1 cellular context compared by ENCODE assay signal in genomic region chrX:152822383-152823086, GRCh38.
TF ChIP-seq lines count a peak whose summit lies in the region.

No MANE protein-coding gene starts in this region.

TF ChIP-seq in SK-N-SH treated with all-trans-retinoic acid at 6 μM for 48 hours, 23 proteins besides CTCF, POLR2A, EP300 and RAD21 (continued from another document):
- TF ChIP-seq, protein P1, sequence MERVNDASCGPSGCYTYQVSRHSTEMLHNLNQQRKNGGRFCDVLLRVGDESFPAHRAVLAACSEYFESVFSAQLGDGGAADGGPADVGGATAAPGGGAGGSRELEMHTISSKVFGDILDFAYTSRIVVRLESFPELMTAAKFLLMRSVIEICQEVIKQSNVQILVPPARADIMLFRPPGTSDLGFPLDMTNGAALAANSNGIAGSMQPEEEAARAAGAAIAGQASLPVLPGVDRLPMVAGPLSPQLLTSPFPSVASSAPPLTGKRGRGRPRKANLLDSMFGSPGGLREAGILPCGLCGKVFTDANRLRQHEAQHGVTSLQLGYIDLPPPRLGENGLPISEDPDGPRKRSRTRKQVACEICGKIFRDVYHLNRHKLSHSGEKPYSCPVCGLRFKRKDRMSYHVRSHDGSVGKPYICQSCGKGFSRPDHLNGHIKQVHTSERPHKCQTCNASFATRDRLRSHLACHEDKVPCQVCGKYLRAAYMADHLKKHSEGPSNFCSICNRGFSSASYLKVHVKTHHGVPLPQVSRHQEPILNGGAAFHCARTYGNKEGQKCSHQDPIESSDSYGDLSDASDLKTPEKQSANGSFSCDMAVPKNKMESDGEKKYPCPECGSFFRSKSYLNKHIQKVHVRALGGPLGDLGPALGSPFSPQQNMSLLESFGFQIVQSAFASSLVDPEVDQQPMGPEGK (CRISPR knock-in tag; IDR thresholded peaks at IDR 0.05; ENCODE audit: borderline replicate concordance) = no peak
- no peak for TF ChIP-seq TCF4 (CRISPR knock-in tag; IDR thresholded peaks at IDR 0.05; ENCODE audit: borderline replicate concordance)
- TF ChIP-seq BACH2 (CRISPR knock-in tag; IDR thresholded peaks at IDR 0.05; ENCODE audit: borderline replicate concordance) = no peak
- no peak for TF ChIP-seq TOX (CRISPR knock-in tag; IDR thresholded peaks at IDR 0.05; ENCODE audit: borderline replicate concordance)
- TF ChIP-seq ZNF565 (CRISPR knock-in tag; conservative IDR thresholded peaks at IDR 0.05; ENCODE audit: low read depth) = no peak
- TF ChIP-seq SNAI2 (CRISPR knock-in tag; IDR thresholded peaks at IDR 0.05) = no peak
- TF ChIP-seq ZFP30 (CRISPR knock-in tag; IDR thresholded peaks at IDR 0.05) = no peak
- no peak for TF ChIP-seq ZFP3 (CRISPR knock-in tag; IDR thresholded peaks at IDR 0.05)
- no peak for TF ChIP-seq ZC3H10 (CRISPR knock-in tag; IDR thresholded peaks at IDR 0.05)
- no peak for TF ChIP-seq RARB (CRISPR knock-in tag; IDR thresholded peaks at IDR 0.05)
- no peak for TF ChIP-seq CSRNP3 (CRISPR knock-in tag; IDR thresholded peaks at IDR 0.05)
- TF ChIP-seq ARNTL (CRISPR knock-in tag; IDR thresholded peaks at IDR 0.05; ENCODE audit: borderline replicate concordance, low read depth) = no peak
